In the genomic region with DNA sequence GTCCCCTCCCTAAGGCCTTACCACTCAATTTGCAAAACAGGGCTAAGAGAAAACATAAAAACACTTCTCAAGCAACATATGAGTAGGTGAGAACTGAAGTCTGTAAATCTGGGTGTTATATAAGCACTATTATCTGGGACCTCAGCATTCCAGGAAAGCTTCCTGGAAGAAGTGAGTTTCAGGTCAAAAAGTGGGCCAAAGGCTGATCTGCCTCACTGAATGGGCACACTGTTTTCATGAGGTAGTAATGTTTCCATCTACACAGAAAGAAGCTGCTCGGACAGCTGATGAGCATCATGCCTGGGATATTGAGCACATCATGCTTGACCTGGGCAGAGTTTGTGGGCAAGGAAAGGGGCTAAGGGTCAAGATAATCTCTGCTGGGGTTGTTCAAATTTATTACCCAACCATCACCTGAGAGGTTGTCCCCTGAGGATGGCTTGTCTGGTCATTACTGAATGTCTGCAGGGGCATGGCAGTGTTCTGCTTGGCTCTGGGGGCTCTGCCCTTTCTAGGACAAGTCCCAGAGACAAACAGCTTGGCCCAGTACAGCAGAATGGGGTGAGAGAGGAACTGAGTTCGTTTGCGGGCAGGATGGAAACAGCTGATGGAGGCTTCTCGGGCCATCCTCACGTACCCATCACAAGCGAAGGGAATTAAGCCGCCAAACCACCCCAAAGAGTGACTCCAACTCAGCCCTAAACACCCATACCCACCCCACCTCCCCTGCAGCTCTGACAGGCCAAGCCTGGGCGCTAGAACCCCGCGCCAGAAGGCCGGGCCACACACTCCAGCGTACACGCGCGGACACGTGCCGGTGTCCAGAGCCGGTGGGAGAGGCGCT, we compare ENCODE assay signal across 1 cellular context.
TF ChIP-seq lines count a peak whose summit lies in the region.

No MANE protein-coding gene starts in this region.

TF ChIP-seq in K562, 482 proteins besides CTCF, POLR2A, EP300 and RAD21 (continues in another document):
- TF ChIP-seq, protein P1, sequence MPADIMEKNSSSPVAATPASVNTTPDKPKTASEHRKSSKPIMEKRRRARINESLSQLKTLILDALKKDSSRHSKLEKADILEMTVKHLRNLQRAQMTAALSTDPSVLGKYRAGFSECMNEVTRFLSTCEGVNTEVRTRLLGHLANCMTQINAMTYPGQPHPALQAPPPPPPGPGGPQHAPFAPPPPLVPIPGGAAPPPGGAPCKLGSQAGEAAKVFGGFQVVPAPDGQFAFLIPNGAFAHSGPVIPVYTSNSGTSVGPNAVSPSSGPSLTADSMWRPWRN (IDR thresholded peaks at IDR 0.05; ENCODE audit: low read depth) = peak; percentile 26; the same call in 1 of the 2 replicates
- TF ChIP-seq, protein P2, sequence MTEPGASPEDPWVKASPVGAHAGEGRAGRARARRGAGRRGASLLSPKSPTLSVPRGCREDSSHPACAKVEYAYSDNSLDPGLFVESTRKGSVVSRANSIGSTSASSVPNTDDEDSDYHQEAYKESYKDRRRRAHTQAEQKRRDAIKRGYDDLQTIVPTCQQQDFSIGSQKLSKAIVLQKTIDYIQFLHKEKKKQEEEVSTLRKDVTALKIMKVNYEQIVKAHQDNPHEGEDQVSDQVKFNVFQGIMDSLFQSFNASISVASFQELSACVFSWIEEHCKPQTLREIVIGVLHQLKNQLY (CRISPR knock-in tag; conservative IDR thresholded peaks at IDR 0.05) = 0 out of 4 replicates have a peak, but pooled peaks of 1 of the 2 experiments have one; percentile 37
- no peak for TF ChIP-seq HDAC6 (IDR thresholded peaks at IDR 0.05; ENCODE audit: low read depth, low read length)
- no peak for TF ChIP-seq CAMTA2 (CRISPR knock-in tag; conservative IDR thresholded peaks at IDR 0.05)
- TF ChIP-seq, protein P3, sequence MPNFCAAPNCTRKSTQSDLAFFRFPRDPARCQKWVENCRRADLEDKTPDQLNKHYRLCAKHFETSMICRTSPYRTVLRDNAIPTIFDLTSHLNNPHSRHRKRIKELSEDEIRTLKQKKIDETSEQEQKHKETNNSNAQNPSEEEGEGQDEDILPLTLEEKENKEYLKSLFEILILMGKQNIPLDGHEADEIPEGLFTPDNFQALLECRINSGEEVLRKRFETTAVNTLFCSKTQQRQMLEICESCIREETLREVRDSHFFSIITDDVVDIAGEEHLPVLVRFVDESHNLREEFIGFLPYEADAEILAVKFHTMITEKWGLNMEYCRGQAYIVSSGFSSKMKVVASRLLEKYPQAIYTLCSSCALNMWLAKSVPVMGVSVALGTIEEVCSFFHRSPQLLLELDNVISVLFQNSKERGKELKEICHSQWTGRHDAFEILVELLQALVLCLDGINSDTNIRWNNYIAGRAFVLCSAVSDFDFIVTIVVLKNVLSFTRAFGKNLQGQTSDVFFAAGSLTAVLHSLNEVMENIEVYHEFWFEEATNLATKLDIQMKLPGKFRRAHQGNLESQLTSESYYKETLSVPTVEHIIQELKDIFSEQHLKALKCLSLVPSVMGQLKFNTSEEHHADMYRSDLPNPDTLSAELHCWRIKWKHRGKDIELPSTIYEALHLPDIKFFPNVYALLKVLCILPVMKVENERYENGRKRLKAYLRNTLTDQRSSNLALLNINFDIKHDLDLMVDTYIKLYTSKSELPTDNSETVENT (CRISPR knock-in tag; IDR thresholded peaks at IDR 0.05) = no peak
- no peak for TF ChIP-seq NR2C1 (IDR thresholded peaks at IDR 0.05)
- no peak for TF ChIP-seq NR2C1 (tag; IDR thresholded peaks at IDR 0.05)
- TF ChIP-seq, protein P4, sequence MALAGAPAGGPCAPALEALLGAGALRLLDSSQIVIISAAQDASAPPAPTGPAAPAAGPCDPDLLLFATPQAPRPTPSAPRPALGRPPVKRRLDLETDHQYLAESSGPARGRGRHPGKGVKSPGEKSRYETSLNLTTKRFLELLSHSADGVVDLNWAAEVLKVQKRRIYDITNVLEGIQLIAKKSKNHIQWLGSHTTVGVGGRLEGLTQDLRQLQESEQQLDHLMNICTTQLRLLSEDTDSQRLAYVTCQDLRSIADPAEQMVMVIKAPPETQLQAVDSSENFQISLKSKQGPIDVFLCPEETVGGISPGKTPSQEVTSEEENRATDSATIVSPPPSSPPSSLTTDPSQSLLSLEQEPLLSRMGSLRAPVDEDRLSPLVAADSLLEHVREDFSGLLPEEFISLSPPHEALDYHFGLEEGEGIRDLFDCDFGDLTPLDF (CRISPR knock-in tag; IDR thresholded peaks at IDR 0.05) = 0 out of 2 replicates have a peak, but pooled peaks have one; percentile 3
- TF ChIP-seq, protein P5, sequence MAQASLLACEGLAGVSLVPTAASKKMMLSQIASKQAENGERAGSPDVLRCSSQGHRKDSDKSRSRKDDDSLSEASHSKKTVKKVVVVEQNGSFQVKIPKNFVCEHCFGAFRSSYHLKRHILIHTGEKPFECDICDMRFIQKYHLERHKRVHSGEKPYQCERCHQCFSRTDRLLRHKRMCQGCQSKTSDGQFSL (CRISPR knock-in tag; IDR thresholded peaks at IDR 0.05) = peak; percentile 44; the same call in 1 of the 2 replicates
- TF ChIP-seq, protein P5 (tag; IDR thresholded peaks at IDR 0.05) = no peak
- TF ChIP-seq, protein P6, sequence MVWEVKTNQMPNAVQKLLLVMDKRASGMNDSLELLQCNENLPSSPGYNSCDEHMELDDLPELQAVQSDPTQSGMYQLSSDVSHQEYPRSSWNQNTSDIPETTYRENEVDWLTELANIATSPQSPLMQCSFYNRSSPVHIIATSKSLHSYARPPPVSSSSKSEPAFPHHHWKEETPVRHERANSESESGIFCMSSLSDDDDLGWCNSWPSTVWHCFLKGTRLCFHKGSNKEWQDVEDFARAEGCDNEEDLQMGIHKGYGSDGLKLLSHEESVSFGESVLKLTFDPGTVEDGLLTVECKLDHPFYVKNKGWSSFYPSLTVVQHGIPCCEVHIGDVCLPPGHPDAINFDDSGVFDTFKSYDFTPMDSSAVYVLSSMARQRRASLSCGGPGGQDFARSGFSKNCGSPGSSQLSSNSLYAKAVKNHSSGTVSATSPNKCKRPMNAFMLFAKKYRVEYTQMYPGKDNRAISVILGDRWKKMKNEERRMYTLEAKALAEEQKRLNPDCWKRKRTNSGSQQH (CRISPR knock-in tag; IDR thresholded peaks at IDR 0.05) = peak; percentile 68; the same call in 1 of the 2 replicates
- TF ChIP-seq ZNF431 (CRISPR knock-in tag; IDR thresholded peaks at IDR 0.05) = peak; percentile 58; the same call in 1 of the 2 replicates
- TF ChIP-seq ETS2 (tag; IDR thresholded peaks at IDR 0.05; ENCODE audit: borderline replicate concordance, poor library complexity, severe bottlenecking) = no peak
- peak; percentile 93 for TF ChIP-seq BHLHE40 (IDR thresholded peaks at IDR 0.05; ENCODE audit: low read length)
- no peak for TF ChIP-seq MECOM (CRISPR knock-in tag; IDR thresholded peaks at IDR 0.05)
- TF ChIP-seq, protein P7, sequence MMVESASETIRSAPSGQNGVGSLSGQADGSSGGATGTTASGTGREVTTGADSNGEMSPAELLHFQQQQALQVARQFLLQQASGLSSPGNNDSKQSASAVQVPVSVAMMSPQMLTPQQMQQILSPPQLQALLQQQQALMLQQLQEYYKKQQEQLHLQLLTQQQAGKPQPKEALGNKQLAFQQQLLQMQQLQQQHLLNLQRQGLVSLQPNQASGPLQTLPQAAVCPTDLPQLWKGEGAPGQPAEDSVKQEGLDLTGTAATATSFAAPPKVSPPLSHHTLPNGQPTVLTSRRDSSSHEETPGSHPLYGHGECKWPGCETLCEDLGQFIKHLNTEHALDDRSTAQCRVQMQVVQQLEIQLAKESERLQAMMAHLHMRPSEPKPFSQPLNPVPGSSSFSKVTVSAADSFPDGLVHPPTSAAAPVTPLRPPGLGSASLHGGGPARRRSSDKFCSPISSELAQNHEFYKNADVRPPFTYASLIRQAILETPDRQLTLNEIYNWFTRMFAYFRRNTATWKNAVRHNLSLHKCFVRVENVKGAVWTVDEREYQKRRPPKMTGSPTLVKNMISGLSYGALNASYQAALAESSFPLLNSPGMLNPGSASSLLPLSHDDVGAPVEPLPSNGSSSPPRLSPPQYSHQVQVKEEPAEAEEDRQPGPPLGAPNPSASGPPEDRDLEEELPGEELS (CRISPR knock-in tag; IDR thresholded peaks at IDR 0.05; ENCODE audit: borderline replicate concordance) = peak; percentile 27; the same call in 1 of the 2 replicates
- no peak for TF ChIP-seq MAFK (IDR thresholded peaks at IDR 0.05; ENCODE audit: low read length)
- TF ChIP-seq GABPB1 (CRISPR knock-in tag; IDR thresholded peaks at IDR 0.05) = 0 out of 2 replicates have a peak, but pooled peaks have one; percentile 42
- TF ChIP-seq DDX20 (tag; IDR thresholded peaks at IDR 0.05; ENCODE audit: low read depth) = no peak
- TF ChIP-seq ZNF143 (CRISPR knock-in tag; IDR thresholded peaks at IDR 0.05) = peak; percentile 57; the same call in 1 of the 2 replicates
- TF ChIP-seq, protein P8, sequence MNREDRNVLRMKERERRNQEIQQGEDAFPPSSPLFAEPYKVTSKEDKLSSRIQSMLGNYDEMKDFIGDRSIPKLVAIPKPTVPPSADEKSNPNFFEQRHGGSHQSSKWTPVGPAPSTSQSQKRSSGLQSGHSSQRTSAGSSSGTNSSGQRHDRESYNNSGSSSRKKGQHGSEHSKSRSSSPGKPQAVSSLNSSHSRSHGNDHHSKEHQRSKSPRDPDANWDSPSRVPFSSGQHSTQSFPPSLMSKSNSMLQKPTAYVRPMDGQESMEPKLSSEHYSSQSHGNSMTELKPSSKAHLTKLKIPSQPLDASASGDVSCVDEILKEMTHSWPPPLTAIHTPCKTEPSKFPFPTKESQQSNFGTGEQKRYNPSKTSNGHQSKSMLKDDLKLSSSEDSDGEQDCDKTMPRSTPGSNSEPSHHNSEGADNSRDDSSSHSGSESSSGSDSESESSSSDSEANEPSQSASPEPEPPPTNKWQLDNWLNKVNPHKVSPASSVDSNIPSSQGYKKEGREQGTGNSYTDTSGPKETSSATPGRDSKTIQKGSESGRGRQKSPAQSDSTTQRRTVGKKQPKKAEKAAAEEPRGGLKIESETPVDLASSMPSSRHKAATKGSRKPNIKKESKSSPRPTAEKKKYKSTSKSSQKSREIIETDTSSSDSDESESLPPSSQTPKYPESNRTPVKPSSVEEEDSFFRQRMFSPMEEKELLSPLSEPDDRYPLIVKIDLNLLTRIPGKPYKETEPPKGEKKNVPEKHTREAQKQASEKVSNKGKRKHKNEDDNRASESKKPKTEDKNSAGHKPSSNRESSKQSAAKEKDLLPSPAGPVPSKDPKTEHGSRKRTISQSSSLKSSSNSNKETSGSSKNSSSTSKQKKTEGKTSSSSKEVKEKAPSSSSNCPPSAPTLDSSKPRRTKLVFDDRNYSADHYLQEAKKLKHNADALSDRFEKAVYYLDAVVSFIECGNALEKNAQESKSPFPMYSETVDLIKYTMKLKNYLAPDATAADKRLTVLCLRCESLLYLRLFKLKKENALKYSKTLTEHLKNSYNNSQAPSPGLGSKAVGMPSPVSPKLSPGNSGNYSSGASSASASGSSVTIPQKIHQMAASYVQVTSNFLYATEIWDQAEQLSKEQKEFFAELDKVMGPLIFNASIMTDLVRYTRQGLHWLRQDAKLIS (CRISPR knock-in tag; IDR thresholded peaks at IDR 0.05) = peak; percentile 21; the same call in 1 of the 2 replicates
- TF ChIP-seq, protein P9, sequence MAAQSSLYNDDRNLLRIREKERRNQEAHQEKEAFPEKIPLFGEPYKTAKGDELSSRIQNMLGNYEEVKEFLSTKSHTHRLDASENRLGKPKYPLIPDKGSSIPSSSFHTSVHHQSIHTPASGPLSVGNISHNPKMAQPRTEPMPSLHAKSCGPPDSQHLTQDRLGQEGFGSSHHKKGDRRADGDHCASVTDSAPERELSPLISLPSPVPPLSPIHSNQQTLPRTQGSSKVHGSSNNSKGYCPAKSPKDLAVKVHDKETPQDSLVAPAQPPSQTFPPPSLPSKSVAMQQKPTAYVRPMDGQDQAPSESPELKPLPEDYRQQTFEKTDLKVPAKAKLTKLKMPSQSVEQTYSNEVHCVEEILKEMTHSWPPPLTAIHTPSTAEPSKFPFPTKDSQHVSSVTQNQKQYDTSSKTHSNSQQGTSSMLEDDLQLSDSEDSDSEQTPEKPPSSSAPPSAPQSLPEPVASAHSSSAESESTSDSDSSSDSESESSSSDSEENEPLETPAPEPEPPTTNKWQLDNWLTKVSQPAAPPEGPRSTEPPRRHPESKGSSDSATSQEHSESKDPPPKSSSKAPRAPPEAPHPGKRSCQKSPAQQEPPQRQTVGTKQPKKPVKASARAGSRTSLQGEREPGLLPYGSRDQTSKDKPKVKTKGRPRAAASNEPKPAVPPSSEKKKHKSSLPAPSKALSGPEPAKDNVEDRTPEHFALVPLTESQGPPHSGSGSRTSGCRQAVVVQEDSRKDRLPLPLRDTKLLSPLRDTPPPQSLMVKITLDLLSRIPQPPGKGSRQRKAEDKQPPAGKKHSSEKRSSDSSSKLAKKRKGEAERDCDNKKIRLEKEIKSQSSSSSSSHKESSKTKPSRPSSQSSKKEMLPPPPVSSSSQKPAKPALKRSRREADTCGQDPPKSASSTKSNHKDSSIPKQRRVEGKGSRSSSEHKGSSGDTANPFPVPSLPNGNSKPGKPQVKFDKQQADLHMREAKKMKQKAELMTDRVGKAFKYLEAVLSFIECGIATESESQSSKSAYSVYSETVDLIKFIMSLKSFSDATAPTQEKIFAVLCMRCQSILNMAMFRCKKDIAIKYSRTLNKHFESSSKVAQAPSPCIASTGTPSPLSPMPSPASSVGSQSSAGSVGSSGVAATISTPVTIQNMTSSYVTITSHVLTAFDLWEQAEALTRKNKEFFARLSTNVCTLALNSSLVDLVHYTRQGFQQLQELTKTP (IDR thresholded peaks at IDR 0.05; ENCODE audit: low read depth in 1 of 2, partially characterized antibody in 2 of 2) = no peak
- TF ChIP-seq PHTF2 (CRISPR knock-in tag; IDR thresholded peaks at IDR 0.05) = no peak
- TF ChIP-seq, protein P10, sequence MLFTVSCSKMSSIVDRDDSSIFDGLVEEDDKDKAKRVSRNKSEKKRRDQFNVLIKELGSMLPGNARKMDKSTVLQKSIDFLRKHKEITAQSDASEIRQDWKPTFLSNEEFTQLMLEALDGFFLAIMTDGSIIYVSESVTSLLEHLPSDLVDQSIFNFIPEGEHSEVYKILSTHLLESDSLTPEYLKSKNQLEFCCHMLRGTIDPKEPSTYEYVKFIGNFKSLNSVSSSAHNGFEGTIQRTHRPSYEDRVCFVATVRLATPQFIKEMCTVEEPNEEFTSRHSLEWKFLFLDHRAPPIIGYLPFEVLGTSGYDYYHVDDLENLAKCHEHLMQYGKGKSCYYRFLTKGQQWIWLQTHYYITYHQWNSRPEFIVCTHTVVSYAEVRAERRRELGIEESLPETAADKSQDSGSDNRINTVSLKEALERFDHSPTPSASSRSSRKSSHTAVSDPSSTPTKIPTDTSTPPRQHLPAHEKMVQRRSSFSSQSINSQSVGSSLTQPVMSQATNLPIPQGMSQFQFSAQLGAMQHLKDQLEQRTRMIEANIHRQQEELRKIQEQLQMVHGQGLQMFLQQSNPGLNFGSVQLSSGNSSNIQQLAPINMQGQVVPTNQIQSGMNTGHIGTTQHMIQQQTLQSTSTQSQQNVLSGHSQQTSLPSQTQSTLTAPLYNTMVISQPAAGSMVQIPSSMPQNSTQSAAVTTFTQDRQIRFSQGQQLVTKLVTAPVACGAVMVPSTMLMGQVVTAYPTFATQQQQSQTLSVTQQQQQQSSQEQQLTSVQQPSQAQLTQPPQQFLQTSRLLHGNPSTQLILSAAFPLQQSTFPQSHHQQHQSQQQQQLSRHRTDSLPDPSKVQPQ (CRISPR knock-in tag; IDR thresholded peaks at IDR 0.05; ENCODE audit: borderline replicate concordance) = no peak
- TF ChIP-seq, protein P11, sequence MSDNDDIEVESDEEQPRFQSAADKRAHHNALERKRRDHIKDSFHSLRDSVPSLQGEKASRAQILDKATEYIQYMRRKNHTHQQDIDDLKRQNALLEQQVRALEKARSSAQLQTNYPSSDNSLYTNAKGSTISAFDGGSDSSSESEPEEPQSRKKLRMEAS (CRISPR knock-in tag; IDR thresholded peaks at IDR 0.05) = peak; percentile 99
- peak; percentile 91 for TF ChIP-seq L3MBTL2 (IDR thresholded peaks at IDR 0.05)
